Comparison of ENCODE assay signal across 1 cellular context in the genomic region with DNA sequence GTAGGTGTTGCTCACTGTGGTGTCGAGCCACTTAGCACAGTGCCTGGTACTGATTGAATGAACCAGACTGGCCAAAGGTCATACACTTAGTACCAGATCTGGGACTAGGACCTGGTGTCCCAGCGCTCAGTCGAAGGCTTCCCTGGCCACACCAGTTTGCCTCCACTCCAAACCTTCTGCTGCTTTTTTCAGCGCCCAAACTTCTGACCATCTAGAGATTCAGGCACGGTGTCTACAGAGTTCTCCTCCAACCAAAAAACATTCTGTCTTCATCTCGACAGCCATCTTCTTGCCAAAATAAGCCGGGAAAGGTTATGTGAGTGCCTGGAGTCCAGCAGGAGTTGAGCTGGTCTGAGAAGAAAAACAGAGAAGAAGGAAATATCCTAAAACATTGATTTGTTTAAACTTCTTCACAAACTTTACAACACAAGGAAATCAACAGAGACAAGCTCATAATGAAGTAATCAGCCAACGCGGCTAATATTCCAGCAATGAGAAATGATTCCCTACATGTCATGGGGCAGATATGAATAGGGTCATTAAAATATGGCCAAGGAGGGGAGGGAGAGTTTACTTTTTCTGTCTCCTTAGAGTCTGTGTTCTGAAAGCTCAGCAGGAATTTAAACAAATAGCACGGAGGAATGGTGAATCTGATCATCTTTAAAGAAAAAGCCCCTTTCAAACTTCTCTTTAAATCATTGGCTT.
TF ChIP-seq lines count a peak whose summit lies in the region.

No MANE protein-coding gene starts in this region.

TF ChIP-seq in SK-N-SH treated with all-trans-retinoic acid at 6 μM for 48 hours, 23 proteins besides CTCF, POLR2A, EP300 and RAD21 (continued from another document):
- TF ChIP-seq PATZ1 (CRISPR knock-in tag; IDR thresholded peaks at IDR 0.05; ENCODE audit: borderline replicate concordance) (no peak), SNAI2 (CRISPR knock-in tag; IDR thresholded peaks at IDR 0.05) (no peak), ARNTL (CRISPR knock-in tag; IDR thresholded peaks at IDR 0.05; ENCODE audit: borderline replicate concordance, low read depth) (no peak), ZC3H10 (CRISPR knock-in tag; IDR thresholded peaks at IDR 0.05) (no peak), OSR1 (CRISPR knock-in tag; IDR thresholded peaks at IDR 0.05) (no peak), ISL1 (CRISPR knock-in tag; IDR thresholded peaks at IDR 0.05) (no peak)
